23 cellular contexts compared by ENCODE assay signal in the genomic region with DNA sequence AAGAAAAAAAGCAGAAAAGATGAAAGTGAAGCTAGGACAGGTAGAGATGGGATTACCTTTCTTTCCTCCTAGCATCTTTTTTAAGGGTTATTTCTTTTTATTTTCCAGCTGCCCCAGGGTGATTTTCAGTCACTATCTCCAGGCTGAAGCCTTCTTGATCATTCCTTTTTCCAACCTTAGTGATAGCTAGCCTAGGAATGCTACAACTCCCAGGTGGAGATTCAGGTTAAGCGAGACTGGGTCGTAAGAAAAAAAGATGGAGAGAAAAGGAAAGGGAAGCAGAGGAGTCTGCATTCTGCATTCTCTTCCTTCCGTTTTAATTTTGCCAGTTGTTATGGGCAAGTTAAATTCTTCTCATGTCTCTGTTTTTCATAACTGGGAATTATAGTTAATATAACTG.
"Had no signal": no experiment of that assay in that cellular context is flagged by ENCODE, and none has a peak within 500 bp of the region (broad histone marks: within the 10 kb centered on the region; RNA-seq: fewer than 3 reads in every experiment).

No MANE protein-coding gene starts in this region.

- H3K27me3 ChIP-seq: MG63 had no signal

- H3K4me3 ChIP-seq: MG63 had no signal

- H3K27ac ChIP-seq: RWPE1 had no signal

- DNase-seq: IMR-90, Karpas-422, KG1, MG63, NCI-H1092, NCI-H1105 treated with DMSO at 0.1 percent for 48 hours, NCI-H1417 treated with DMSO at 0.1 percent for 48 hours, NCI-H146, NCI-H1694 treated with DMSO at 0.1 percent for 48 hours, NCI-H1930, NCI-H2081, NCI-H2107, NCI-H2227 treated with DMSO at 0.1 percent for 48 hours, NCI-H524, NCI-H526 treated with DMSO at 0.1 percent for 48 hours, NCI-H748 treated with DMSO at 0.1 percent for 48 hours, PC-3, SHP77, SK-N-SH, SW 1271 had no signal

- H3K9ac ChIP-seq: SK-N-SH had no signal

- H3K36me3 ChIP-seq: MG63 had no signal

- H3K4me2 ChIP-seq: SK-N-SH had no signal

- ATAC-seq: HepG2, Panc1, PC-3 had no signal

- H3K9me3 ChIP-seq: MG63, SK-N-SH had no signal
